ENCODE assay signal across 16 cellular contexts in genomic region chr6:130147151-130147550, GRCh38.
DNase-seq lines count a peak whose midpoint lies in the region; ATAC-seq lines count a peak whose summit lies in the region.
"Had no signal": no experiment of that assay in that cellular context is flagged by ENCODE, and none has a peak within 500 bp of the region (broad histone marks: within the 10 kb centered on the region; RNA-seq: fewer than 3 reads in every experiment).

No MANE protein-coding gene starts in this region.

- peaks cover 0 to 1% (median 0%) of the 10 kb centered on the region in 7 donors for H3K9me3 Mint-ChIP-seq in CD4-positive, CD25-positive, alpha-beta regulatory T cell
- H3K9me3 Mint-ChIP-seq in activated CD8-positive, alpha-beta T cell treated with anti-CD3 and anti-CD28 coated beads, Interleukin-2, amount 10 ng/mL, durations not matched to agents 7 days and 5 days (ENCODE audit: insufficient read depth), result no peaks in the 10 kb centered on the region
- H3K9me3 Mint-ChIP-seq in naive thymus-derived CD8-positive, alpha-beta T cell, result no peaks in the 10 kb centered on the region
- H3K9me3 Mint-ChIP-seq in activated CD4-positive, alpha-beta T cell treated with anti-CD3 and anti-CD28 coated beads for 36 hours (ENCODE audit: low read depth), result no peaks in the 10 kb centered on the region

- H3K4me1 ChIP-seq in CD4-positive, CD25-positive, alpha-beta regulatory T cell (ENCODE audit: control insufficient read depth, insufficient read depth, low read length, poor library complexity, severe bottlenecking), result no peaks in the 10 kb centered on the region
- H3K4me1 ChIP-seq: Caco-2 had no signal

- CTCF ChIA-PET in activated CD8-positive, alpha-beta T cell treated with anti-CD3 and anti-CD28 coated beads, Interleukin-2, amount 10 ng/mL, durations not matched to agents 7 days and 5 days (lab: Charles Lee), result interaction anchor here (1.1 kb wide), 1 partner anchor 71 kb away, joined by 3 read pairs; no protein-coding TSS in a partner anchor
- CTCF ChIA-PET in activated CD4-positive, alpha-beta T cell treated with anti-CD3 and anti-CD28 coated beads for 36 hours (lab: Charles Lee), result no interaction called here

- no peak for ATAC-seq in CD4-positive, CD25-positive, alpha-beta regulatory T cell (ENCODE audit: low read depth in 2 of 2)
- ATAC-seq in activated CD8-positive, alpha-beta T cell treated with anti-CD3 and anti-CD28 coated beads, Interleukin-2, amount 10 ng/mL, durations not matched to agents 7 days and 5 days, result no peak
- ATAC-seq in naive thymus-derived CD8-positive, alpha-beta T cell, result no peak
- no peak for ATAC-seq in GM21576 (IDR thresholded peaks at IDR 0.05; ENCODE audit: unreplicated experiment)
- ATAC-seq in GM21717 (IDR thresholded peaks at IDR 0.05; ENCODE audit: unreplicated experiment), result no peak
- ATAC-seq in activated CD4-positive, alpha-beta T cell treated with anti-CD3 and anti-CD28 coated beads for 36 hours, result no peak
- ATAC-seq in HG03025 (IDR thresholded peaks at IDR 0.05; ENCODE audit: low FRiP score, unreplicated experiment), result no peak
- ATAC-seq: SK-N-SH treated with all-trans-retinoic acid at 6 μM for 48 hours had no signal

- peaks cover 7 to 19% (median 11%) of the 10 kb centered on the region in 4 donors for H3K4me1 Mint-ChIP-seq in CD4-positive, CD25-positive, alpha-beta regulatory T cell
- H3K4me1 Mint-ChIP-seq in activated CD8-positive, alpha-beta T cell treated with anti-CD3 and anti-CD28 coated beads, Interleukin-2, amount 10 ng/mL, durations not matched to agents 7 days and 5 days (ENCODE audit: low read depth), result no peaks in the 10 kb centered on the region
- H3K4me1 Mint-ChIP-seq in naive thymus-derived CD8-positive, alpha-beta T cell, result peaks cover 0 to 23% (median 5%) of the 10 kb centered on the region in 4 donors
- H3K4me1 Mint-ChIP-seq in activated CD4-positive, alpha-beta T cell treated with anti-CD3 and anti-CD28 coated beads for 36 hours, result peaks cover 2% of the 10 kb centered on the region

- H3K27me3 ChIP-seq in CD4-positive, CD25-positive, alpha-beta regulatory T cell (ENCODE audit: control insufficient read depth, insufficient read depth, low read length), result no peaks in the 10 kb centered on the region

- no peak overlapping the region for H3K27ac ChIP-seq in CD4-positive, CD25-positive, alpha-beta regulatory T cell (ENCODE audit: insufficient read depth, low read length, poor library complexity, severe bottlenecking)

- POLR2A ChIA-PET in activated CD8-positive, alpha-beta T cell treated with anti-CD3 and anti-CD28 coated beads, Interleukin-2, amount 10 ng/mL, durations not matched to agents 7 days and 5 days (lab: Charles Lee), result no interaction called here
- POLR2A ChIA-PET in naive thymus-derived CD8-positive, alpha-beta T cell (lab: Charles Lee), result no interaction called here
- POLR2A ChIA-PET in activated CD4-positive, alpha-beta T cell treated with anti-CD3 and anti-CD28 coated beads for 36 hours (lab: Charles Lee), result no interaction called here

- H3K4me3 Mint-ChIP-seq in CD4-positive, CD25-positive, alpha-beta regulatory T cell, result no peak overlapping the region
- H3K4me3 Mint-ChIP-seq in activated CD8-positive, alpha-beta T cell treated with anti-CD3 and anti-CD28 coated beads, Interleukin-2, amount 10 ng/mL, durations not matched to agents 7 days and 5 days, result no peak overlapping the region
- H3K4me3 Mint-ChIP-seq in naive thymus-derived CD8-positive, alpha-beta T cell, result no peak overlapping the region
- no peak overlapping the region for H3K4me3 Mint-ChIP-seq in activated CD4-positive, alpha-beta T cell treated with anti-CD3 and anti-CD28 coated beads for 36 hours

- DNase-seq in CD4-positive, CD25-positive, alpha-beta regulatory T cell, result no peak
- peak; percentile 50 for DNase-seq in D341Med (ENCODE audit: low spot score)
- DNase-seq in activated CD8-positive, alpha-beta T cell treated with anti-CD3 and anti-CD28 coated beads, Interleukin-2, amount 10 ng/mL, durations not matched to agents 7 days and 5 days, result no peak
- no peak for DNase-seq in naive thymus-derived CD8-positive, alpha-beta T cell
- no peak for DNase-seq in activated CD4-positive, alpha-beta T cell treated with anti-CD3 and anti-CD28 coated beads for 36 hours
- DNase-seq: C1 segment of cervical spinal cord, Caco-2, GF-D8, NCI-H1105, NCI-H2081 treated with DMSO at 0.1 percent for 48 hours, OCI-M1, SIG-M5 had no signal

- no peaks in the 10 kb centered on the region for H3K27me3 Mint-ChIP-seq in CD4-positive, CD25-positive, alpha-beta regulatory T cell
- no peaks in the 10 kb centered on the region for H3K27me3 Mint-ChIP-seq in activated CD8-positive, alpha-beta T cell treated with anti-CD3 and anti-CD28 coated beads, Interleukin-2, amount 10 ng/mL, durations not matched to agents 7 days and 5 days (ENCODE audit: low read depth)
- no peaks in the 10 kb centered on the region for H3K27me3 Mint-ChIP-seq in naive thymus-derived CD8-positive, alpha-beta T cell
- no peaks in the 10 kb centered on the region for H3K27me3 Mint-ChIP-seq in activated CD4-positive, alpha-beta T cell treated with anti-CD3 and anti-CD28 coated beads for 36 hours

- peak overlapping the region in 2 of 3 donors; percentile 64 to 95 for H3K27ac Mint-ChIP-seq in CD4-positive, CD25-positive, alpha-beta regulatory T cell
- peak overlapping the region; percentile 57 for H3K27ac Mint-ChIP-seq in activated CD8-positive, alpha-beta T cell treated with anti-CD3 and anti-CD28 coated beads, Interleukin-2, amount 10 ng/mL, durations not matched to agents 7 days and 5 days
- H3K27ac Mint-ChIP-seq in naive thymus-derived CD8-positive, alpha-beta T cell, result peak overlapping the region in 9 of 10 donors; percentile 21 to 84 (median 57)
- H3K27ac Mint-ChIP-seq in activated CD4-positive, alpha-beta T cell treated with anti-CD3 and anti-CD28 coated beads for 36 hours, result no peak overlapping the region

- H3K36me3 Mint-ChIP-seq in CD4-positive, CD25-positive, alpha-beta regulatory T cell, result peaks cover 45% of the 10 kb centered on the region
- peaks cover 70% of the 10 kb centered on the region for H3K36me3 Mint-ChIP-seq in activated CD8-positive, alpha-beta T cell treated with anti-CD3 and anti-CD28 coated beads, Interleukin-2, amount 10 ng/mL, durations not matched to agents 7 days and 5 days (ENCODE audit: low read depth)
- peaks cover 12 to 84% (median 72%) of the 10 kb centered on the region in 3 donors for H3K36me3 Mint-ChIP-seq in naive thymus-derived CD8-positive, alpha-beta T cell
- H3K36me3 Mint-ChIP-seq in activated CD4-positive, alpha-beta T cell treated with anti-CD3 and anti-CD28 coated beads for 36 hours (ENCODE audit: low read depth), result peaks cover 36% of the 10 kb centered on the region

- H3K36me3 ChIP-seq in CD4-positive, CD25-positive, alpha-beta regulatory T cell (ENCODE audit: control insufficient read depth, insufficient read depth, low read length), result peaks cover 23% of the 10 kb centered on the region

- no peak overlapping the region for H3K4me3 ChIP-seq in CD4-positive, CD25-positive, alpha-beta regulatory T cell (ENCODE audit: low read depth, low read length)

- H3K9me3 ChIP-seq in CD4-positive, CD25-positive, alpha-beta regulatory T cell (ENCODE audit: control insufficient read depth in 2 of 2, low read length in 2 of 2), result no peaks in the 10 kb centered on the region
- H3K9me3 ChIP-seq: Caco-2 had no signal

- intact Hi-C loops in activated CD4-positive, alpha-beta T cell treated with anti-CD3 and anti-CD28 coated beads for 36 hours (cut with DNase I, micrococcal nuclease), result loop anchor here in 1 of 2 experiments (10.0 kb wide), 1 partner anchor 138 kb away; no protein-coding TSS in a partner anchor
